Comparison of ENCODE assay signal across 14 cellular contexts in the genomic region with DNA sequence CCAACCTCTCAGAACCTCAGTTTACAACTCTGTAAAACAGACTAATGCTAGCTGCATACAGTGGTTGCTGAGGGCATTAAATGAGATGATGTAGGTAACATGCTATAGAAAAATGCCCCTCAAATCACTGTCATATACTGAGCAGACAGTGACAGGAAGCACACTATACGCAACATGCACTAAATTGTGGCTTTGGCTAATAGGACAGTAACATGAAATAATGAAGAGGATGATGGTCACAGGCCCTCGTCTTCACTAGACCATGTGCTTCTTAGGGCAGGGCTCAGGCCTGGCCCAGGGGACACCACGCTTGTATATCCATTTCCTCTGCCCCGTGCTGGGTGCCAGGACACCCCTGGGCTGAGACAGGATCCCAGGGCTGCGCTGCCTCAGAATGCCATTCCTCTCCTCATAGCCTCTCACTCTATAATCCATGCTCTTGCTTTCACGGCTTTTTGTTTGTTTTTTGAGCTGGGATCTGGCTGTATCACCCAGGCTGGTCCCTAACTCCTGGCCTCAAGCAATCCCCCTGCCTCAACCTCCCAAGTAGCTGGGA. TPM values are rescaled to one million over a fixed set of nuclear protein-coding genes. Genes with fewer than 3 reads are reported as not detected.
DNase-seq lines count a peak whose midpoint lies in the region; ATAC-seq, FAIRE-seq and TF ChIP-seq lines count a peak whose summit lies in the region.
"Had no signal": no experiment of that assay in that cellular context is flagged by ENCODE, and none has a peak within 500 bp of the region (broad histone marks: within the 10 kb centered on the region; RNA-seq: fewer than 3 reads in every experiment).

No MANE protein-coding gene starts in this region.

- ATAC-seq in SK-N-SH treated with all-trans-retinoic acid at 6 μM for 48 hours (no peak), HG03442 (IDR thresholded peaks at IDR 0.05; ENCODE audit: unreplicated experiment) (peak; percentile 16)
- ATAC-seq: naive thymus-derived CD8-positive, alpha-beta T cell had no signal

- H3K9ac ChIP-seq in SK-N-SH (no peak overlapping the region), mesenchymal stem cell (ENCODE audit: low read length) (no peak overlapping the region), mammary epithelial cell (ENCODE audit: insufficient read depth, low read length) (no peak overlapping the region)

- peak overlapping the region in 1 of 2 experiments; percentile 53 for H3K14ac ChIP-seq in mesenchymal stem cell (ENCODE audit: low read length in 2 of 2)

- no peak overlapping the region for H3K23ac ChIP-seq in mesenchymal stem cell (ENCODE audit: low read length in 2 of 2)

- H4K20me1 ChIP-seq in SK-N-SH (ENCODE audit: insufficient read depth) (no peaks in the 10 kb centered on the region), mammary epithelial cell (ENCODE audit: insufficient read depth, low read length) (no peaks in the 10 kb centered on the region)

- H3K4me2 ChIP-seq in SK-N-SH (peak overlapping the region; percentile 65; the same call in 1 of the 2 replicates), mesenchymal stem cell (ENCODE audit: low read length, poor library complexity, severe bottlenecking) (no peak overlapping the region), mammary epithelial cell (ENCODE audit: insufficient read depth, low read depth, low read length) (no peak overlapping the region)

- H3K79me2 ChIP-seq in SK-N-SH (ENCODE audit: insufficient read depth) = no peaks in the 10 kb centered on the region
- H3K79me2 ChIP-seq in mammary epithelial cell (ENCODE audit: insufficient read depth, low read length) = no peaks in the 10 kb centered on the region

- no peak for DNase-seq in SK-N-SH
- no peak for DNase-seq in GM19239 (ENCODE audit: insufficient read length, low spot score)
- DNase-seq in mesenchymal stem cell = no peak
- no peak for DNase-seq in NCI-H526 treated with DMSO at 0.1 percent for 48 hours (lab: John Stamatoyannopoulos, UW)
- no peak for DNase-seq in mucosa of gallbladder (ENCODE audit: low spot score)
- DNase-seq in mammary epithelial cell = no peak
- DNase-seq: foreskin melanocyte, NCI-H1436 treated with DMSO at 0.1 percent for 48 hours, testis had no signal

- no peak for TF ChIP-seq EP300 in SK-N-SH (IDR thresholded peaks at IDR 0.05; ENCODE audit: borderline replicate concordance in 1 of 2, low read depth in 1 of 2, low read length in 1 of 2)

- no peaks in the 10 kb centered on the region for H3K27me3 ChIP-seq in SK-N-SH (ENCODE audit: insufficient read depth)
- no peaks in the 10 kb centered on the region for H3K27me3 ChIP-seq in mesenchymal stem cell (ENCODE audit: control insufficient read depth in 1 of 2, insufficient read depth in 1 of 2, low read length in 2 of 2)
- H3K27me3 ChIP-seq in mammary epithelial cell (ENCODE audit: insufficient read depth, low read length) = no peaks in the 10 kb centered on the region
- H3K27me3 ChIP-seq: adrenal gland, testis had no signal

- dilution Hi-C loops in mammary epithelial cell (cut with HindIII; ENCODE audit: low sequenced_read_pairs) = no loop called here

- peak overlapping the region; percentile 24 for H2BK120ac ChIP-seq in mesenchymal stem cell (ENCODE audit: low read depth, low read length)

- peak; percentile 51 for FAIRE-seq in GM19239 (lab: Jason Lieb, UNC)

- H4K91ac ChIP-seq in mesenchymal stem cell (ENCODE audit: low read length) = peak overlapping the region; percentile 79

- H3K36me3 ChIP-seq in SK-N-SH (replicated peaks in 1 of 2; ENCODE audit: control insufficient read depth in 1 of 2, insufficient read depth in 2 of 2, low read length in 1 of 2) (no peaks in the 10 kb centered on the region), mesenchymal stem cell (ENCODE audit: control insufficient read depth in 1 of 2, insufficient read depth in 2 of 2, low read depth in 1 of 2, low read length in 2 of 2) (no peaks in the 10 kb centered on the region), mammary epithelial cell (ENCODE audit: insufficient read depth, low read length) (no peaks in the 10 kb centered on the region)
- H3K36me3 ChIP-seq: adrenal gland had no signal

- peak overlapping the region; percentile 68 to 78 for H2BK12ac ChIP-seq in mesenchymal stem cell (ENCODE audit: low read length in 2 of 2)

- no peaks in the 10 kb centered on the region for H3K9me3 ChIP-seq in SK-N-SH
- H3K9me3 ChIP-seq in mesenchymal stem cell (ENCODE audit: control insufficient read depth, low read length) = no peaks in the 10 kb centered on the region
- H3K9me3 ChIP-seq in mammary epithelial cell (replicated peaks; ENCODE audit: insufficient read depth, low read length) = no peaks in the 10 kb centered on the region
- H3K9me3 ChIP-seq: adrenal gland, testis had no signal

- H2AK5ac ChIP-seq in mesenchymal stem cell (ENCODE audit: low read length, severe bottlenecking) = peak overlapping the region; percentile 41

- H3K27ac ChIP-seq in SK-N-SH (ENCODE audit: low read depth in 2 of 2, low read length in 1 of 2) = peak overlapping the region in 1 of 2 experiments; percentile 53; a peak in 1 of 4 replicates
- no peak overlapping the region for H3K27ac ChIP-seq in mesenchymal stem cell (ENCODE audit: low read length, poor library complexity, severe bottlenecking)
- no peak overlapping the region for H3K27ac ChIP-seq in mammary epithelial cell (ENCODE audit: insufficient read depth, low read depth, low read length)
- H3K27ac ChIP-seq: testis had no signal

- H3K4me1 ChIP-seq in SK-N-SH (ENCODE audit: control insufficient read depth in 1 of 2, insufficient read depth in 2 of 2, low read depth in 1 of 2, low read length in 1 of 2) (peaks cover 14 to 48% of the 10 kb centered on the region in 2 experiments; a peak in 3 of 4 replicates), mesenchymal stem cell (ENCODE audit: control insufficient read depth, insufficient read depth, low read depth, low read length) (peaks cover 43% of the 10 kb centered on the region), mammary epithelial cell (ENCODE audit: insufficient read depth, low read length) (peaks cover 10% of the 10 kb centered on the region)
- H3K4me1 ChIP-seq: testis had no signal

- H2BK5ac ChIP-seq in mesenchymal stem cell (ENCODE audit: low read depth, low read length, poor library complexity, severe bottlenecking) = no peak overlapping the region

- CTCF ChIA-PET in SK-N-SH (lab: Yijun Ruan, JAX) (no interaction called here), mammary epithelial cell (lab: Charles Lee; ENCODE audit: low non-redundant PET) (no interaction called here)

- intact Hi-C loops in mammary epithelial cell (cut with micrococcal nuclease) = no loop called here

- H3K18ac ChIP-seq in mesenchymal stem cell (ENCODE audit: low read depth in 1 of 2, low read length in 2 of 2) = peak overlapping the region in 1 of 2 experiments; percentile 75

- no TSS peak for BruUV-seq in mammary epithelial cell (replicated peaks; lab: Mats Ljungman, UMichigan)

- in situ Hi-C loops in mammary epithelial cell (cut with MboI; ENCODE audit: low sequenced_read_pairs in 2 of 2) = no loop called here

- TF ChIP-seq CTCF in SK-N-SH (IDR thresholded peaks at IDR 0.05) (no peak), mammary epithelial cell (conservative IDR thresholded peaks at IDR 0.05 in 1 of 2, IDR thresholded peaks at IDR 0.05 in 1 of 2; ENCODE audit: extremely low read depth in 1 of 2, insufficient read depth in 1 of 2, low read depth in 1 of 2, low read length in 2 of 2) (no peak)

- peaks cover 6% of the 10 kb centered on the region for H3F3A ChIP-seq in SK-N-SH (replicated peaks; ENCODE audit: insufficient read depth)

- no peaks in the 10 kb centered on the region for H3K9me2 ChIP-seq in SK-N-SH

- POLR2A ChIA-PET in SK-N-SH (lab: Yijun Ruan, JAX) = no interaction called here

- H3K4me3 ChIP-seq in SK-N-SH (ENCODE audit: low read depth in 2 of 2, low read length in 1 of 2) (no peak overlapping the region), mesenchymal stem cell (ENCODE audit: insufficient read depth in 1 of 2, low read depth in 1 of 2, low read length in 2 of 2) (no peak overlapping the region), mammary epithelial cell (replicated peaks in 1 of 3; ENCODE audit: insufficient read depth in 1 of 3, low read depth in 2 of 3, low read length in 3 of 3) (no peak overlapping the region)
- H3K4me3 ChIP-seq: adrenal gland, testis had no signal

- peak overlapping the region; percentile 61 to 77 for H3K4ac ChIP-seq in mesenchymal stem cell (ENCODE audit: low read depth in 1 of 2, low read length in 2 of 2)

- H2BK15ac ChIP-seq in mesenchymal stem cell (ENCODE audit: low read depth, poor library complexity, severe bottlenecking) = peak overlapping the region; percentile 88

- WGBS in SK-N-SH (ENCODE audit: low lambda C conversion rate) = 93% methylated on average over 6 of the region's 6 CpGs
- 90% methylated on average over 6 of the region's 6 CpGs for WGBS in mesenchymal stem cell
- WGBS in mammary epithelial cell (ENCODE audit: low coverage, missing lambda C conversion rate) = 92% methylated on average over 6 of the region's 6 CpGs

- H3K79me1 ChIP-seq in mesenchymal stem cell (replicated peaks; ENCODE audit: low read length, poor library complexity, severe bottlenecking) = no peaks in the 10 kb centered on the region

- H2AFZ ChIP-seq in SK-N-SH (ENCODE audit: low read depth) (no peak overlapping the region), mesenchymal stem cell (ENCODE audit: low read depth, low read length) (no peak overlapping the region), mammary epithelial cell (ENCODE audit: low read depth, low read length) (no peak overlapping the region)

- TF ChIP-seq RAD21 in SK-N-SH (IDR thresholded peaks at IDR 0.05; ENCODE audit: low read length) = no peak

- H4K8ac ChIP-seq in mesenchymal stem cell (ENCODE audit: low read length) = peak overlapping the region; percentile 48

TF ChIP-seq in SK-N-SH treated with all-trans-retinoic acid at 6 μM for 48 hours, 23 proteins besides CTCF, POLR2A, EP300 and RAD21 (continues in another document):
- TF ChIP-seq, protein P1, sequence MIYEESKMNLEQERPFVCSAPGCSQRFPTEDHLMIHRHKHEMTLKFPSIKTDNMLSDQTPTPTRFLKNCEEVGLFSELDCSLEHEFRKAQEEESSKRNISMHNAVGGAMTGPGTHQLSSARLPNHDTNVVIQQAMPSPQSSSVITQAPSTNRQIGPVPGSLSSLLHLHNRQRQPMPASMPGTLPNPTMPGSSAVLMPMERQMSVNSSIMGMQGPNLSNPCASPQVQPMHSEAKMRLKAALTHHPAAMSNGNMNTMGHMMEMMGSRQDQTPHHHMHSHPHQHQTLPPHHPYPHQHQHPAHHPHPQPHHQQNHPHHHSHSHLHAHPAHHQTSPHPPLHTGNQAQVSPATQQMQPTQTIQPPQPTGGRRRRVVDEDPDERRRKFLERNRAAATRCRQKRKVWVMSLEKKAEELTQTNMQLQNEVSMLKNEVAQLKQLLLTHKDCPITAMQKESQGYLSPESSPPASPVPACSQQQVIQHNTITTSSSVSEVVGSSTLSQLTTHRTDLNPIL (CRISPR knock-in tag; IDR thresholded peaks at IDR 0.05; ENCODE audit: low read depth) = no peak

RNA-seq across cellular contexts. Expression of a gene that starts 18.9 kb away (rescaled TPM):
- polyA plus RNA-seq in SK-N-SH (2012; rRNA removed) (0.15 and 0.25 TPM in 2 replicates), mammary epithelial cell (1.5 TPM)
- polyA plus RNA-seq in SK-N-SH (2012; cell fraction: cytosol; rRNA removed) = 0.10 and 0.30 TPM in 2 replicates
- polyA plus RNA-seq in SK-N-SH (2012; cell fraction: nucleus; rRNA removed) = 0.49 and 0.69 TPM in 2 replicates
- polyA plus RNA-seq in mesenchymal stem cell (2013, experiment 1 of 2) = 0.06 TPM
- 0.12 TPM for polyA plus RNA-seq in mesenchymal stem cell (2013, experiment 2 of 2)
- total RNA-seq in mucosa of gallbladder (91.9 TPM), mammary epithelial cell (1 to 10 TPM in 1 of 2 donors, not detected in 1; 1.3 TPM)
- polyA minus RNA-seq in mammary epithelial cell = 5.0 TPM
- total RNA-seq: NCI-H460 had no signal

Comparison
In these comparisons a context has a peak if more than half of its experiments do, and no peak if none do; other contexts are left out.
1. RNA of a gene that starts 18.9 kb away (total RNA-seq): 91.9 TPM in mucosa of gallbladder (single experiment); 1.3 TPM in mammary epithelial cell; every median in the first group is over 10 times any median in the second.